8 cellular contexts compared by ENCODE assay signal in the genomic region with DNA sequence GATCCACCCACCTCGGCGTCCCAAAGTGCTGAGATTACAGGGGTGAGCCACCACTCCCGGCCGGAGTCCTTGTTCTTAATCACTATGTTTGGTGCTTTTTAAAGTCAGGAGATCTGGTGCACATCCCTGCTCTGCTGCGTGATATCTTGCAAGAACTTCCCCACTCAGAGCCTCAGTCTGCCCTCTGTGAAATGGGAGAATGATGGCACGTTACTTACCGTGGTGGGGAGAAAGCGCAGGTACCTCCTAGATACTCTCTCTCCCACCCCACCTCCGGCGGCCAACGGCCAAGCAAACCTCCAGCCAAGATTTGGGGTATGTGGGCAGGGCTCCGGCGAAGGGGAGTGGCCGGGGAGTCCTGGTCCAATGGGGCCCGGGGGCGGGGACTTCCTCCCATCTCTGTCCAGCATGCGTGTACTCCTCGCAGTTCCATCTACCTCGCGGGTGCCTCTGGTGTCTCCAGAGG. TPM values are rescaled to one million over a fixed set of nuclear protein-coding genes. Genes with fewer than 3 reads are reported as not detected.
DNase-seq lines count a peak whose midpoint lies in the region; ATAC-seq, FAIRE-seq and TF ChIP-seq lines count a peak whose summit lies in the region.

A gene (plus strand): TSS at position 424 of the 466 bp plus-strand sequence. CDS start 139 bp downstream, outside the sequence.

- no peak for TF ChIP-seq POLR2A in A549 (IDR thresholded peaks at IDR 0.05; ENCODE audit: low read length)

- H3K9me3 Mint-ChIP-seq in activated CD8-positive, alpha-beta memory T cell treated with anti-CD3 and anti-CD28 coated beads, Interleukin-2, amount 10 ng/mL, durations not matched to agents 7 days and 5 days (ENCODE audit: low read depth) = no peaks in the 10 kb centered on the region
- H3K9me3 Mint-ChIP-seq in glutamatergic neuron (ENCODE audit: unreplicated experiment) = no peaks in the 10 kb centered on the region

- no peak for TF ChIP-seq RAD21 in A549 (conservative IDR thresholded peaks at IDR 0.05 in 1 of 2, IDR thresholded peaks at IDR 0.05 in 1 of 2)

- H3K9me3 ChIP-seq in A549 = no peaks in the 10 kb centered on the region

- in situ Hi-C loops in KBM-7 (cut with MboI; ENCODE audit: low pct_unique_long_range_greater_than_20kb, low sequenced_read_pairs) = no loop called here

- H3K27ac ChIP-seq in A549 = no peak within 1 kb of the TSS

- CTCF ChIA-PET in A549 (lab: Yijun Ruan, JAX) = interaction anchor here (0.9 kb wide), 1 partner anchor 30 kb away, joined by 4 read pairs; a partner anchor contains a TSS
- CTCF ChIA-PET in activated CD8-positive, alpha-beta memory T cell treated with anti-CD3 and anti-CD28 coated beads, Interleukin-2, amount 10 ng/mL, durations not matched to agents 7 days and 5 days (lab: Charles Lee) = no interaction called here

- POLR2A ChIA-PET in A549 (lab: Yijun Ruan, JAX) = no interaction called here

- no peak for TF ChIP-seq EP300 in A549 (IDR thresholded peaks at IDR 0.05)

- H3K4me2 ChIP-seq in A549 = peak within 1 kb of the TSS; percentile 61

- H3K4me3 Mint-ChIP-seq in activated CD8-positive, alpha-beta memory T cell treated with anti-CD3 and anti-CD28 coated beads, Interleukin-2, amount 10 ng/mL, durations not matched to agents 7 days and 5 days = no peak within 1 kb of the TSS
- H3K4me3 Mint-ChIP-seq in glutamatergic neuron (ENCODE audit: unreplicated experiment) = peak within 1 kb of the TSS; percentile 92

- H3K4me3 ChIP-seq in A549 = peak within 1 kb of the TSS; percentile 12; the same call in 1 of the 3 replicates

- H3K27me3 Mint-ChIP-seq in activated CD8-positive, alpha-beta memory T cell treated with anti-CD3 and anti-CD28 coated beads, Interleukin-2, amount 10 ng/mL, durations not matched to agents 7 days and 5 days = peaks cover 24% of the 10 kb centered on the region
- peaks cover 4% of the 10 kb centered on the region for H3K27me3 Mint-ChIP-seq in glutamatergic neuron (ENCODE audit: unreplicated experiment)

- peak; percentile 77 to 91 for ATAC-seq in A549
- ATAC-seq in activated CD8-positive, alpha-beta memory T cell treated with anti-CD3 and anti-CD28 coated beads, Interleukin-2, amount 10 ng/mL, durations not matched to agents 7 days and 5 days = peak; percentile 90
- ATAC-seq in GM19463 (IDR thresholded peaks at IDR 0.05; ENCODE audit: unreplicated experiment) = no peak

- H3K4me1 Mint-ChIP-seq in activated CD8-positive, alpha-beta memory T cell treated with anti-CD3 and anti-CD28 coated beads, Interleukin-2, amount 10 ng/mL, durations not matched to agents 7 days and 5 days = peaks cover 11% of the 10 kb centered on the region
- peaks cover 22% of the 10 kb centered on the region for H3K4me1 Mint-ChIP-seq in glutamatergic neuron (ENCODE audit: low read depth, unreplicated experiment)

- no peaks in the 10 kb centered on the region for H3K36me3 Mint-ChIP-seq in activated CD8-positive, alpha-beta memory T cell treated with anti-CD3 and anti-CD28 coated beads, Interleukin-2, amount 10 ng/mL, durations not matched to agents 7 days and 5 days
- no peaks in the 10 kb centered on the region for H3K36me3 Mint-ChIP-seq in glutamatergic neuron (ENCODE audit: unreplicated experiment)

- DNase-seq in A549 (ENCODE audit: low read depth in 1 of 2, low spot score in 1 of 2) = peak in 1 of 2 experiments; percentile 95
- DNase-seq in KBM-7 = peak; percentile 46
- DNase-seq in activated CD8-positive, alpha-beta memory T cell treated with anti-CD3 and anti-CD28 coated beads, Interleukin-2, amount 10 ng/mL, durations not matched to agents 7 days and 5 days = peak; percentile 67
- DNase-seq in glutamatergic neuron = peak; percentile 81
- peak; percentile 30 to 95 (median 61) for DNase-seq in posterior cingulate gyrus
- no peak for DNase-seq in NCI-H2107 (lab: John Stamatoyannopoulos, UW)
- DNase-seq in DMS114 treated with DMSO at 0.1 percent for 48 hours (lab: John Stamatoyannopoulos, UW; ENCODE audit: unreplicated experiment) = no peak

- H3K27ac Mint-ChIP-seq in activated CD8-positive, alpha-beta memory T cell treated with anti-CD3 and anti-CD28 coated beads, Interleukin-2, amount 10 ng/mL, durations not matched to agents 7 days and 5 days = no peak within 1 kb of the TSS
- peak within 1 kb of the TSS; percentile 83 for H3K27ac Mint-ChIP-seq in glutamatergic neuron (ENCODE audit: unreplicated experiment)

- H3K4me1 ChIP-seq in A549 = peaks cover 6% of the 10 kb centered on the region; the same call in 2 of the 3 replicates

- FAIRE-seq in A549 (lab: Jason Lieb, UNC) = no peak

- 29% methylated on average over 20 of the region's 20 CpGs for WGBS in A549 (ENCODE audit: missing lambda C conversion rate)

- intact Hi-C loops in posterior cingulate gyrus (cut with DNase I) = no loop called here

- no peak for TF ChIP-seq CTCF in A549 (IDR thresholded peaks at IDR 0.05)
- TF ChIP-seq CTCF in glutamatergic neuron (IDR thresholded peaks at IDR 0.05; ENCODE audit: partially characterized antibody, unreplicated experiment) = no peak

TF ChIP-seq in A549, 52 proteins besides CTCF, POLR2A, EP300 and RAD21:
- TF ChIP-seq JUNB (IDR thresholded peaks at IDR 0.05) (no peak), RCOR1 (IDR thresholded peaks at IDR 0.05; ENCODE audit: low read depth, low read length) (0 out of 2 replicates have a peak, but pooled peaks have one; percentile 40), CBX2 (IDR thresholded peaks at IDR 0.05; ENCODE audit: borderline replicate concordance, low read depth) (no peak), CHD4 (IDR thresholded peaks at IDR 0.05; ENCODE audit: borderline replicate concordance) (no peak), NFE2L2 (conservative IDR thresholded peaks at IDR 0.05; ENCODE audit: low read length) (no peak), KDM5A (IDR thresholded peaks at IDR 0.05) (no peak), CEBPB (IDR thresholded peaks at IDR 0.05) (no peak)
- TF ChIP-seq, protein P1, sequence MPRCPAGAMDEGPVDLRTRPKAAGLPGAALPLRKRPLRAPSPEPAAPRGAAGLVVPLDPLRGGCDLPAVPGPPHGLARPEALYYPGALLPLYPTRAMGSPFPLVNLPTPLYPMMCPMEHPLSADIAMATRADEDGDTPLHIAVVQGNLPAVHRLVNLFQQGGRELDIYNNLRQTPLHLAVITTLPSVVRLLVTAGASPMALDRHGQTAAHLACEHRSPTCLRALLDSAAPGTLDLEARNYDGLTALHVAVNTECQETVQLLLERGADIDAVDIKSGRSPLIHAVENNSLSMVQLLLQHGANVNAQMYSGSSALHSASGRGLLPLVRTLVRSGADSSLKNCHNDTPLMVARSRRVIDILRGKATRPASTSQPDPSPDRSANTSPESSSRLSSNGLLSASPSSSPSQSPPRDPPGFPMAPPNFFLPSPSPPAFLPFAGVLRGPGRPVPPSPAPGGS (IDR thresholded peaks at IDR 0.05) = no peak
- TF ChIP-seq, protein P2, sequence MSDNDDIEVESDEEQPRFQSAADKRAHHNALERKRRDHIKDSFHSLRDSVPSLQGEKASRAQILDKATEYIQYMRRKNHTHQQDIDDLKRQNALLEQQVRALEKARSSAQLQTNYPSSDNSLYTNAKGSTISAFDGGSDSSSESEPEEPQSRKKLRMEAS (IDR thresholded peaks at IDR 0.05) = 0 out of 2 replicates have a peak, but pooled peaks have one; percentile 8
TF ChIP-seq in A549: peak in this region for 2.

RNA-seq across cellular contexts. Expression of the gene that starts here (rescaled TPM):
- polyA plus RNA-seq in A549 (2011; rRNA removed) (0.87 and 1.4 TPM in 2 replicates), A549 (2017; fragmentation: RNase III; extraction: RNeasy Plus Mini Kit Qiagen cat#74134 plus additional on column Dnase treatment) (3.1 to 4.5 TPM (median 3.7 TPM) in 3 replicates)
- polyA plus RNA-seq in A549 (2012; cell fraction: cytosol; rRNA removed) = 1.2 and 1.7 TPM in 2 replicates
- 0.38 and 1.1 TPM in 2 replicates for polyA plus RNA-seq in A549 (2012; cell fraction: nucleus; rRNA removed)
- 1.2 and 1.5 TPM in 2 replicates for polyA minus RNA-seq in A549 (2011; rRNA and poly(A)+ RNA removed)
- 1 to 10 TPM; 1.5 to 1.6 TPM for total RNA-seq in activated CD8-positive, alpha-beta memory T cell treated with anti-CD3 and anti-CD28 coated beads, Interleukin-2, amount 10 ng/mL, durations not matched to agents 7 days and 5 days
- total RNA-seq in glutamatergic neuron (ENCODE audit: unreplicated experiment) = 117 TPM

Comparison
In these comparisons a context has a peak if more than half of its experiments do, and no peak if none do; other contexts are left out.
1. RNA of the gene that starts here (total RNA-seq): 117 TPM in glutamatergic neuron (single experiment); 1.5 to 1.6 TPM in activated CD8-positive, alpha-beta memory T cell treated with anti-CD3 and anti-CD28 coated beads, Interleukin-2, amount 10 ng/mL, durations not matched to agents 7 days and 5 days; every median in the first group is over 10 times any median in the second.
2. DNase-seq: peak in KBM-7 (single experiment), activated CD8-positive, alpha-beta memory T cell treated with anti-CD3 and anti-CD28 coated beads, Interleukin-2, amount 10 ng/mL, durations not matched to agents 7 days and 5 days (single experiment), glutamatergic neuron (single experiment) and posterior cingulate gyrus (10 of 10); none in NCI-H2107 (single experiment) and DMS114 treated with DMSO at 0.1 percent for 48 hours (single experiment).